Comparison of ENCODE assay signal across 1 cellular context in the genomic region with DNA sequence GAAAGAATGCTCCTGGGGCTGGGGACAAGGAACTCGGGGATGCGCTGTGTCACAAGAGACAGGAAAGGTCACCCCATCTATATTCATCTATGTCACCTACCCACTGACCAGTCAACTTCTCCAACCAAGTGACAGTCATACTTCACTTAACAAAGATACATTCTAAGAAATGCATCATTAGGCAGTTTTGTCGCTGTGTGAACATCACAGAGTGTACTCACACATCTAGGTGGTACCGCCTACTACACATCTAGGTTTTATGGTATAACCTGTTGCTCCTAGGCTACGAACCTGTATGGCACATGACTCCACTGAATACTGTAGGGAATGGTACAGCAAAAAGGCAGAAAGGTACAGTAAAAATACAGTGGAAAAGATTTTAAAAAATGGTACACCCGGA.
TF ChIP-seq lines count a peak whose summit lies in the region.

No MANE protein-coding gene starts in this region.

TF ChIP-seq in WTC11, 78 proteins besides CTCF, POLR2A, EP300 and RAD21 (continued from another document):
- TF ChIP-seq, protein P1, sequence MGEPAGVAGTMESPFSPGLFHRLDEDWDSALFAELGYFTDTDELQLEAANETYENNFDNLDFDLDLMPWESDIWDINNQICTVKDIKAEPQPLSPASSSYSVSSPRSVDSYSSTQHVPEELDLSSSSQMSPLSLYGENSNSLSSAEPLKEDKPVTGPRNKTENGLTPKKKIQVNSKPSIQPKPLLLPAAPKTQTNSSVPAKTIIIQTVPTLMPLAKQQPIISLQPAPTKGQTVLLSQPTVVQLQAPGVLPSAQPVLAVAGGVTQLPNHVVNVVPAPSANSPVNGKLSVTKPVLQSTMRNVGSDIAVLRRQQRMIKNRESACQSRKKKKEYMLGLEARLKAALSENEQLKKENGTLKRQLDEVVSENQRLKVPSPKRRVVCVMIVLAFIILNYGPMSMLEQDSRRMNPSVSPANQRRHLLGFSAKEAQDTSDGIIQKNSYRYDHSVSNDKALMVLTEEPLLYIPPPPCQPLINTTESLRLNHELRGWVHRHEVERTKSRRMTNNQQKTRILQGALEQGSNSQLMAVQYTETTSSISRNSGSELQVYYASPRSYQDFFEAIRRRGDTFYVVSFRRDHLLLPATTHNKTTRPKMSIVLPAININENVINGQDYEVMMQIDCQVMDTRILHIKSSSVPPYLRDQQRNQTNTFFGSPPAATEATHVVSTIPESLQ (CRISPR knock-in tag; IDR thresholded peaks at IDR 0.05), result no peak
